Comparison of ENCODE assay signal across 8 cellular contexts in genomic region chr9:84140535-84141101, GRCh38.
DNase-seq lines count a peak whose midpoint lies in the region; ATAC-seq and TF ChIP-seq lines count a peak whose summit lies in the region.

No MANE protein-coding gene starts in this region.

- no peaks in the 10 kb centered on the region for H3K36me3 Mint-ChIP-seq in central memory CD8-positive, alpha-beta T cell (ENCODE audit: insufficient read depth)

- H3K27me3 Mint-ChIP-seq in central memory CD8-positive, alpha-beta T cell: peaks cover 78% of the 10 kb centered on the region

- TF ChIP-seq CTCF in lower leg skin (IDR thresholded peaks at IDR 0.05): no peak
- no peak for TF ChIP-seq CTCF in GM10266 (IDR thresholded peaks at IDR 0.05; ENCODE audit: control insufficient read depth, insufficient read depth, low read depth, missing control alignments)

- intact Hi-C loops in lower leg skin (cut with DNase I; ENCODE audit: low total_unique reads): no loop called here

- TF ChIP-seq POLR2A in lower leg skin (IDR thresholded peaks at IDR 0.05): no peak

- H3K4me1 Mint-ChIP-seq in central memory CD8-positive, alpha-beta T cell: peaks cover 14% of the 10 kb centered on the region

- H3K36me3 ChIP-seq in subcutaneous abdominal adipose tissue (ENCODE audit: control insufficient read depth in 5 of 5, insufficient read depth in 5 of 5, low read length in 5 of 5): no peaks in the 10 kb centered on the region

- in situ Hi-C loops in ACHN (cut with HindIII; ENCODE audit: low pct_ligation_motif_present, low pct_unique_long_range_greater_than_20kb, low sequenced_read_pairs): no loop called here

- DNase-seq in ELF-1 (ENCODE audit: low read depth, low spot score) (peak; percentile 52), NCI-H345 treated with DMSO at 0.1 percent for 48 hours (lab: John Stamatoyannopoulos, UW; ENCODE audit: unreplicated experiment) (peak; percentile 31), lower leg skin (ENCODE audit: low spot score in 2 of 2) (peak in 1 of 2 donors; percentile 86), ACHN (no peak), GM10266 (ENCODE audit: extremely low spot score) (no peak)
- no peak for DNase-seq in central memory CD8-positive, alpha-beta T cell (ENCODE audit: low spot score in 2 of 2)

- H3K9me3 ChIP-seq in subcutaneous abdominal adipose tissue (ENCODE audit: control insufficient read depth in 5 of 5, low read length in 5 of 5): no peaks in the 10 kb centered on the region

- no peaks in the 10 kb centered on the region for H3K9me3 Mint-ChIP-seq in central memory CD8-positive, alpha-beta T cell

- no peak overlapping the region for H3K27ac ChIP-seq in subcutaneous abdominal adipose tissue (ENCODE audit: low read depth, low read length)

- peaks cover 7 to 28% (median 16%) of the 10 kb centered on the region in 5 donors for H3K27me3 ChIP-seq in subcutaneous abdominal adipose tissue (ENCODE audit: control insufficient read depth in 5 of 5, insufficient read depth in 4 of 5, low read length in 5 of 5)

- 8 to 11% methylated on average over 35 to 41 of the region's 41 CpGs for WGBS in lower leg skin, 2 donors

- ATAC-seq in central memory CD8-positive, alpha-beta T cell (replicated peaks; ENCODE audit: extremely low read depth, poor library complexity, severe bottlenecking): no peak
- ATAC-seq in GM21423 (IDR thresholded peaks at IDR 0.05; ENCODE audit: unreplicated experiment): no peak

- H3K4me3 Mint-ChIP-seq in central memory CD8-positive, alpha-beta T cell: peak overlapping the region; percentile 75

- peak overlapping the region; percentile 13 for H3K4me3 ChIP-seq in lower leg skin (ENCODE audit: low read depth, poor library complexity, severe bottlenecking)
- H3K4me3 ChIP-seq in subcutaneous abdominal adipose tissue (ENCODE audit: low read depth in 1 of 5, low read length in 5 of 5): peak overlapping the region; percentile 13 to 64 (median 60)

- H3K9ac ChIP-seq in subcutaneous abdominal adipose tissue (ENCODE audit: low read length in 5 of 5): peak overlapping the region in 1 of 5 donors; percentile 44

- peaks cover 0 to 26% (median 19%) of the 10 kb centered on the region in 5 donors for H3K4me1 ChIP-seq in subcutaneous abdominal adipose tissue (ENCODE audit: control insufficient read depth in 5 of 5, insufficient read depth in 5 of 5, low read length in 5 of 5)

- no peak overlapping the region for H3K27ac Mint-ChIP-seq in central memory CD8-positive, alpha-beta T cell (ENCODE audit: low read depth)

Comparison
In these comparisons a context has a peak if more than half of its experiments do, and no peak if none do; other contexts are left out.
1. DNase-seq: peak in ELF-1 (single experiment) and NCI-H345 treated with DMSO at 0.1 percent for 48 hours (single experiment); none in central memory CD8-positive, alpha-beta T cell (0 of 2), ACHN (single experiment) and GM10266 (single experiment).